ENCODE assay signal across 27 cellular contexts in the genomic region with DNA sequence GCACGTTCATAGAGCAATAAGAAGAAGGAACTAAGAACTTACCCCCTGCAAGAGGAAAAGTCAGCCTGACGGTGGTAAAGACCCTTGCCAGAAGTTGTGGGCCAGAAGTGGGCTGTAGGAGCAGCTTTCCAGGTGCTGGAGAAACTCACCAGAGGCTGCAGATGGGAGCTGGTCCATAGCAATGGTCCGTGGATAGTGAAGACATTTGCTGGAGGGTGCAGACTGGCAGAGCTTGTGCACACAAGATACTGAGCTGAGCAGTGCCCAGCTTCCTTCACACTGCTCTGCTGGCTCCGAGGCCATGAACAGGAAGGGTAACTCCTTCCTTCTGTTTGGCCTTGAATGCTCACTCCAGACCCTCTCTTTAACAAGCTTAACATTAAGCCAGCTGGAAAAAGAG.
DNase-seq lines count a peak whose midpoint lies in the region; ATAC-seq and TF ChIP-seq lines count a peak whose summit lies in the region.
"Had no signal": no experiment of that assay in that cellular context is flagged by ENCODE, and none has a peak within 500 bp of the region (broad histone marks: within the 10 kb centered on the region; RNA-seq: fewer than 3 reads in every experiment).

No MANE protein-coding gene starts in this region.

- H3K36me3 ChIP-seq in naive thymus-derived CD4-positive, alpha-beta T cell (ENCODE audit: control insufficient read depth in 2 of 3, insufficient read depth in 3 of 3, low read length in 3 of 3): no peaks in the 10 kb centered on the region
- H3K36me3 ChIP-seq in PC-9 (ENCODE audit: low read depth): no peaks in the 10 kb centered on the region
- no peaks in the 10 kb centered on the region for H3K36me3 ChIP-seq in WERI-Rb-1
- H3K36me3 ChIP-seq: gastroesophageal sphincter, ovary, uterus had no signal

- H3K27ac Mint-ChIP-seq in activated CD4-positive, alpha-beta T cell treated with anti-CD3 and anti-CD28 coated beads, Interleukin-2, amount 10 ng/mL, durations not matched to agents 24 days and 14 days: peak overlapping the region; percentile 24
- H3K27ac Mint-ChIP-seq in CD4-positive, alpha-beta T cell: peak overlapping the region; percentile 6
- peak overlapping the region in 8 of 9 donors; percentile 33 to 84 (median 64) for H3K27ac Mint-ChIP-seq in naive thymus-derived CD4-positive, alpha-beta T cell
- H3K27ac Mint-ChIP-seq: nephron; T-helper 2 cell treated with Interferon-gamma antibody and Interleukin-4, amounts not matched to agents 5 μg/mL and 100 μg/mL, for 36 hours had no signal

- H3F3A ChIP-seq in PC-9 (ENCODE audit: insufficient read depth, low read depth): no peaks in the 10 kb centered on the region

- intact Hi-C loops in activated CD4-positive, alpha-beta T cell treated with anti-CD3 and anti-CD28 coated beads, Interleukin-2, amount 10 ng/mL, durations not matched to agents 24 days and 14 days (cut with micrococcal nuclease): no loop called here
- intact Hi-C loops in CD4-positive, alpha-beta T cell (cut with DNase I, micrococcal nuclease): no loop called here
- intact Hi-C loops in naive thymus-derived CD4-positive, alpha-beta T cell (cut with micrococcal nuclease): loop anchor here in 1 of 2 donors (2.0 to 5.0 kb wide), 2 partner anchors 37 to 50 kb away; no protein-coding TSS in a partner anchor
- intact Hi-C loops in PC-9 (cut with micrococcal nuclease; ENCODE audit: unreplicated experiment): no loop called here

- H3K4me2 ChIP-seq in PC-9: no peak overlapping the region
- H3K4me2 ChIP-seq: hepatocyte had no signal

- POLR2A ChIA-PET in CD4-positive, alpha-beta T cell (lab: Charles Lee): interaction anchor here (0.6 kb wide), 1 partner anchor 128 kb away, joined by 4 read pairs; no protein-coding TSS in a partner anchor
- POLR2A ChIA-PET in naive thymus-derived CD4-positive, alpha-beta T cell (lab: Charles Lee): interaction anchor here (0.5 kb wide), 1 partner anchor 688 kb away, joined by 3 read pairs; no protein-coding TSS in a partner anchor
- POLR2A ChIA-PET in PC-9 (lab: Charles Lee; ENCODE audit: unreplicated experiment): interaction anchor here (0.5 kb wide), 1 partner anchor 10 kb away, joined by 3 read pairs; no protein-coding TSS in a partner anchor

- H3K4me1 ChIP-seq in naive thymus-derived CD4-positive, alpha-beta T cell (ENCODE audit: control insufficient read depth in 2 of 2, insufficient read depth in 2 of 2, low read length in 2 of 2): peaks cover 0 to 14% of the 10 kb centered on the region in 2 donors
- H3K4me1 ChIP-seq in PC-9 (replicated peaks; ENCODE audit: insufficient read depth): no peaks in the 10 kb centered on the region
- H3K4me1 ChIP-seq: gastroesophageal sphincter, uterus had no signal

- H3K9me3 Mint-ChIP-seq in activated CD4-positive, alpha-beta T cell treated with anti-CD3 and anti-CD28 coated beads, Interleukin-2, amount 10 ng/mL, durations not matched to agents 24 days and 14 days: peaks cover 6% of the 10 kb centered on the region
- H3K9me3 Mint-ChIP-seq in CD4-positive, alpha-beta T cell: no peaks in the 10 kb centered on the region
- H3K9me3 Mint-ChIP-seq in naive thymus-derived CD4-positive, alpha-beta T cell: peaks cover 0 to 9% (median 0%) of the 10 kb centered on the region in 11 donors
- H3K9me3 Mint-ChIP-seq: activated T-cell treated with anti-CD3 and anti-CD28 coated beads, Interleukin-2, amount 50 U/mL, for 4 hours; CD8-positive, alpha-beta memory T cell; nephron; T-helper 2 cell treated with Interferon-gamma antibody and Interleukin-4, amounts not matched to agents 5 μg/mL and 100 μg/mL, for 36 hours had no signal

- BruUV-seq in PC-9 (replicated peaks; lab: Mats Ljungman, UMichigan): no TSS peak

- CTCF ChIA-PET in CD4-positive, alpha-beta T cell (lab: Charles Lee): interaction anchor here (0.8 kb wide), 1 partner anchor 377 kb away, joined by 3 read pairs; no protein-coding TSS in a partner anchor
- CTCF ChIA-PET in naive thymus-derived CD4-positive, alpha-beta T cell (lab: Charles Lee): interaction anchor here (0.9 kb wide), 1 partner anchor 80 kb away, joined by 3 read pairs; no protein-coding TSS in a partner anchor
- CTCF ChIA-PET in PC-9 (lab: Charles Lee): no interaction called here

- ATAC-seq in CD4-positive, alpha-beta T cell (ENCODE audit: poor library complexity): no peak
- peak; percentile 24 for ATAC-seq in naive thymus-derived CD4-positive, alpha-beta T cell
- ATAC-seq: gastroesophageal sphincter, K562, Panc1 had no signal

- no peak overlapping the region for H2AFZ ChIP-seq in PC-9
- H2AFZ ChIP-seq: hepatocyte had no signal

- H3K4me1 Mint-ChIP-seq in activated CD4-positive, alpha-beta T cell treated with anti-CD3 and anti-CD28 coated beads, Interleukin-2, amount 10 ng/mL, durations not matched to agents 24 days and 14 days: peaks cover 38% of the 10 kb centered on the region
- peaks cover 13% of the 10 kb centered on the region for H3K4me1 Mint-ChIP-seq in CD4-positive, alpha-beta T cell (ENCODE audit: low read depth)
- peaks cover 10 to 58% (median 44%) of the 10 kb centered on the region in 7 donors for H3K4me1 Mint-ChIP-seq in naive thymus-derived CD4-positive, alpha-beta T cell
- H3K4me1 Mint-ChIP-seq: nephron had no signal

- no peaks in the 10 kb centered on the region for H3K9me2 ChIP-seq in PC-9 (ENCODE audit: insufficient read depth)

- no peaks in the 10 kb centered on the region for H3K79me2 ChIP-seq in PC-9 (ENCODE audit: low read depth)
- H3K79me2 ChIP-seq: hepatocyte had no signal

- peaks cover 1% of the 10 kb centered on the region for H3K36me3 Mint-ChIP-seq in activated CD4-positive, alpha-beta T cell treated with anti-CD3 and anti-CD28 coated beads, Interleukin-2, amount 10 ng/mL, durations not matched to agents 24 days and 14 days (ENCODE audit: low read depth)
- H3K36me3 Mint-ChIP-seq in CD4-positive, alpha-beta T cell (ENCODE audit: low read depth): no peaks in the 10 kb centered on the region
- H3K36me3 Mint-ChIP-seq in naive thymus-derived CD4-positive, alpha-beta T cell: peaks cover 0 to 9% (median 0%) of the 10 kb centered on the region in 5 donors
- H3K36me3 Mint-ChIP-seq: CD8-positive, alpha-beta memory T cell had no signal

- no peaks in the 10 kb centered on the region for H3K9me3 ChIP-seq in CD4-positive, alpha-beta T cell (ENCODE audit: control insufficient read depth, low read length)
- H3K9me3 ChIP-seq in naive thymus-derived CD4-positive, alpha-beta T cell (ENCODE audit: control insufficient read depth in 2 of 3, low read length in 3 of 3): no peaks in the 10 kb centered on the region
- H3K9me3 ChIP-seq in PC-9 (ENCODE audit: insufficient read depth, low read depth) (no peaks in the 10 kb centered on the region), WERI-Rb-1 (ENCODE audit: severe bottlenecking) (no peaks in the 10 kb centered on the region)
- H3K9me3 ChIP-seq: gastroesophageal sphincter, ovary, uterus had no signal

- peak overlapping the region; percentile 42 for H3K4me3 Mint-ChIP-seq in activated CD4-positive, alpha-beta T cell treated with anti-CD3 and anti-CD28 coated beads, Interleukin-2, amount 10 ng/mL, durations not matched to agents 24 days and 14 days
- no peak overlapping the region for H3K4me3 Mint-ChIP-seq in CD4-positive, alpha-beta T cell
- H3K4me3 Mint-ChIP-seq in naive thymus-derived CD4-positive, alpha-beta T cell: peak overlapping the region; percentile 27 to 67 (median 62)
- H3K4me3 Mint-ChIP-seq: activated T-cell treated with anti-CD3 and anti-CD28 coated beads, Interleukin-2, amount 50 U/mL, for 4 hours; nephron; T-helper 2 cell treated with Interferon-gamma antibody and Interleukin-4, amounts not matched to agents 5 μg/mL and 100 μg/mL, for 36 hours had no signal

- DNase-seq in activated CD4-positive, alpha-beta T cell treated with anti-CD3 and anti-CD28 coated beads, Interleukin-2, amount 10 ng/mL, durations not matched to agents 24 days and 14 days: peak; percentile 63
- no peak for DNase-seq in activated CD4-positive, alpha-beta T cell treated with anti-CD3 and anti-CD28 coated beads for 1 hour
- no peak for DNase-seq in CD4-positive, alpha-beta T cell
- DNase-seq in NCI-H774 (lab: John Stamatoyannopoulos, UW): peak; percentile 34
- DNase-seq in naive thymus-derived CD4-positive, alpha-beta T cell: peak in 2 of 9 donors; percentile 11 to 19
- DNase-seq in PC-9: no peak
- DNase-seq in KG1 (lab: John Stamatoyannopoulos, UW): no peak
- DNase-seq in WERI-Rb-1: no peak
- DNase-seq: activated T-cell treated with anti-CD3 and anti-CD28 coated beads, Interleukin-2, amount 50 U/mL, for 4 hours; aorta; MM.1S; NCI-H1930; NCI-H524 treated with DMSO at 0.1 percent for 48 hours; ovary; Right ventricle myocardium superior; small intestine; stimulated activated CD4-positive, alpha-beta T cell treated with anti-CD3 and anti-CD28 coated beads, Interleukin-1b, Interleukin-23, amount 100 ng/mL, for 48 hours; stimulated activated naive CD8-positive, alpha-beta T cell treated with anti-CD3 and anti-CD28 coated beads, Interleukin-15, Interleukin-2, amounts not matched to agents 100 U/mL and 50 U/mL, for 24 hours; uterus had no signal

- no peak overlapping the region for H3K4me3 ChIP-seq in naive thymus-derived CD4-positive, alpha-beta T cell (ENCODE audit: low read length)
- no peak overlapping the region for H3K4me3 ChIP-seq in PC-9
- H3K4me3 ChIP-seq in WERI-Rb-1 (ENCODE audit: low read depth, low read length): no peak overlapping the region
- H3K4me3 ChIP-seq: gastroesophageal sphincter, hepatocyte, K562, lung, ovary, uterus had no signal

- H3K27ac ChIP-seq in CD4-positive, alpha-beta T cell (ENCODE audit: low read depth, low read length): no peak overlapping the region
- no peak overlapping the region for H3K27ac ChIP-seq in naive thymus-derived CD4-positive, alpha-beta T cell (ENCODE audit: low read depth, low read length)
- H3K27ac ChIP-seq in PC-9 (no peak overlapping the region), WERI-Rb-1 (no peak overlapping the region)
- H3K27ac ChIP-seq: gastroesophageal sphincter, hepatocyte, ovary, uterus had no signal

- no peak for TF ChIP-seq CTCF in CD4-positive, alpha-beta T cell (IDR thresholded peaks at IDR 0.05)
- TF ChIP-seq CTCF in PC-9 (conservative IDR thresholded peaks at IDR 0.05): no peak
- no peak for TF ChIP-seq CTCF in WERI-Rb-1 (IDR thresholded peaks at IDR 0.05; ENCODE audit: low read depth, low read length)

- no peaks in the 10 kb centered on the region for H4K20me1 ChIP-seq in PC-9 (ENCODE audit: insufficient read depth)

- H3K27me3 ChIP-seq in CD4-positive, alpha-beta T cell (ENCODE audit: control insufficient read depth, insufficient read depth, low read length): no peaks in the 10 kb centered on the region
- H3K27me3 ChIP-seq in naive thymus-derived CD4-positive, alpha-beta T cell (ENCODE audit: control insufficient read depth in 2 of 2, insufficient read depth in 2 of 2, low read length in 2 of 2): no peaks in the 10 kb centered on the region
- no peaks in the 10 kb centered on the region for H3K27me3 ChIP-seq in PC-9 (ENCODE audit: insufficient read depth, low read depth)
- no peaks in the 10 kb centered on the region for H3K27me3 ChIP-seq in WERI-Rb-1 (ENCODE audit: insufficient read depth, low read depth, severe bottlenecking)
- H3K27me3 ChIP-seq: gastroesophageal sphincter, hepatocyte, ovary, uterus had no signal

- H3K27me3 Mint-ChIP-seq in activated CD4-positive, alpha-beta T cell treated with anti-CD3 and anti-CD28 coated beads, Interleukin-2, amount 10 ng/mL, durations not matched to agents 24 days and 14 days: peaks cover 7% of the 10 kb centered on the region
- H3K27me3 Mint-ChIP-seq in CD4-positive, alpha-beta T cell: no peaks in the 10 kb centered on the region
- peaks cover 0 to 12% (median 0%) of the 10 kb centered on the region in 5 donors for H3K27me3 Mint-ChIP-seq in naive thymus-derived CD4-positive, alpha-beta T cell

Comparison
In these comparisons a context has a peak if more than half of its experiments do, and no peak if none do; other contexts are left out.
1. DNase-seq: peak in activated CD4-positive, alpha-beta T cell treated with anti-CD3 and anti-CD28 coated beads, Interleukin-2, amount 10 ng/mL, durations not matched to agents 24 days and 14 days (single experiment) and NCI-H774 (single experiment); none in activated CD4-positive, alpha-beta T cell treated with anti-CD3 and anti-CD28 coated beads for 1 hour (single experiment), CD4-positive, alpha-beta T cell (0 of 10), PC-9 (0 of 2), KG1 (single experiment) and WERI-Rb-1 (single experiment).
2. H3K27ac Mint-ChIP-seq: peak in every context shown above with its lines; median percentile 64 in naive thymus-derived CD4-positive, alpha-beta T cell; 24 in activated CD4-positive, alpha-beta T cell treated with anti-CD3 and anti-CD28 coated beads, Interleukin-2, amount 10 ng/mL, durations not matched to agents 24 days and 14 days; 6 in CD4-positive, alpha-beta T cell.